ENCODE assay signal across 16 cellular contexts in genomic region chr3:187798126-187798525, GRCh38. TPM values are rescaled to one million over a fixed set of nuclear protein-coding genes. Genes with fewer than 3 reads are reported as not detected.
A peak's percentile ranks its signal among the peaks of the same experiment; 100 is the strongest.
DNase-seq lines count a peak whose midpoint lies in the region; ATAC-seq and TF ChIP-seq lines count a peak whose summit lies in the region.
"Had no signal": no experiment of that assay in that cellular context is flagged by ENCODE, and none has a peak within 500 bp of the region (broad histone marks: within the 10 kb centered on the region; RNA-seq: fewer than 3 reads in every experiment).

No MANE protein-coding gene starts in this region.

- peak overlapping the region; percentile 95 for H3K27ac Mint-ChIP-seq in activated naive CD8-positive, alpha-beta T cell treated with anti-CD3 and anti-CD28 coated beads, Interleukin-2, amount 10 ng/mL, durations not matched to agents 7 days and 5 days

- peaks cover 60% of the 10 kb centered on the region for H3K4me1 Mint-ChIP-seq in activated naive CD8-positive, alpha-beta T cell treated with anti-CD3 and anti-CD28 coated beads, Interleukin-2, amount 10 ng/mL, durations not matched to agents 7 days and 5 days

- peak; percentile 18 for DNase-seq in CD1c-positive myeloid dendritic cell (ENCODE audit: extremely low spot score)
- peak in 1 of 2 experiments; percentile 27 for DNase-seq in HL-60 (ENCODE audit: low read depth in 1 of 2, low spot score in 1 of 2)
- DNase-seq in NOMO-1 (lab: John Stamatoyannopoulos, UW; ENCODE audit: unreplicated experiment in 2 of 2), result peak; percentile 64 to 90
- no peak for DNase-seq in activated naive CD8-positive, alpha-beta T cell treated with anti-CD3 and anti-CD28 coated beads, Interleukin-2, amount 10 ng/mL, durations not matched to agents 7 days and 5 days
- DNase-seq in H4 (ENCODE audit: low spot score), result no peak
- DNase-seq: activated CD8-positive, alpha-beta memory T cell treated with anti-CD3 and anti-CD28 coated beads, Interleukin-2, amount 50 U/mL, for 4 hours; EL; left colon; NCI-H1105; NCI-H526; SHP77; transverse colon had no signal

- ATAC-seq in activated naive CD8-positive, alpha-beta T cell treated with anti-CD3 and anti-CD28 coated beads, Interleukin-2, amount 10 ng/mL, durations not matched to agents 7 days and 5 days (ENCODE audit: low read depth), result no peak
- ATAC-seq in HG02571 (IDR thresholded peaks at IDR 0.05; ENCODE audit: unreplicated experiment) (no peak), GM21367 (IDR thresholded peaks at IDR 0.05; ENCODE audit: unreplicated experiment) (no peak), HG03135 (IDR thresholded peaks at IDR 0.05; ENCODE audit: unreplicated experiment) (no peak)
- ATAC-seq: left colon had no signal

- peak overlapping the region; percentile 27; the same call in 1 of the 2 replicates for H3K27ac ChIP-seq in HL-60 (replicated peaks)
- H3K27ac ChIP-seq: coronary artery, transverse colon had no signal

- H3K27me3 ChIP-seq in HL-60 (ENCODE audit: insufficient read depth, poor library complexity, severe bottlenecking), result no peaks in the 10 kb centered on the region
- H3K27me3 ChIP-seq: transverse colon had no signal

- H3K4me3 Mint-ChIP-seq in activated naive CD8-positive, alpha-beta T cell treated with anti-CD3 and anti-CD28 coated beads, Interleukin-2, amount 10 ng/mL, durations not matched to agents 7 days and 5 days, result peak overlapping the region; percentile 73

- H3K9me3 Mint-ChIP-seq in activated naive CD8-positive, alpha-beta T cell treated with anti-CD3 and anti-CD28 coated beads, Interleukin-2, amount 10 ng/mL, durations not matched to agents 7 days and 5 days, result peaks cover 9% of the 10 kb centered on the region

- TF ChIP-seq CTCF in HL-60 (IDR thresholded peaks at IDR 0.05; ENCODE audit: insufficient read depth, low read length), result no peak

- no peaks in the 10 kb centered on the region for H3K27me3 Mint-ChIP-seq in activated naive CD8-positive, alpha-beta T cell treated with anti-CD3 and anti-CD28 coated beads, Interleukin-2, amount 10 ng/mL, durations not matched to agents 7 days and 5 days

- H3K36me3 Mint-ChIP-seq in activated naive CD8-positive, alpha-beta T cell treated with anti-CD3 and anti-CD28 coated beads, Interleukin-2, amount 10 ng/mL, durations not matched to agents 7 days and 5 days, result peaks cover 30% of the 10 kb centered on the region

- no peak overlapping the region for H3K4me3 ChIP-seq in HL-60 (replicated peaks; ENCODE audit: insufficient read depth, low read length)
- H3K4me3 ChIP-seq: coronary artery, transverse colon had no signal

- POLR2A ChIA-PET in activated naive CD8-positive, alpha-beta T cell treated with anti-CD3 and anti-CD28 coated beads, Interleukin-2, amount 10 ng/mL, durations not matched to agents 7 days and 5 days (lab: Charles Lee), result interaction anchor here (0.6 to 7.4 kb wide), 11 partner anchors 10 to 373 kb away, joined by 3 to 271 read pairs (median 5); partner anchors contain the start of genes BCL6 and LPP

RNA-seq across cellular contexts. Expression of gene BCL6, which starts 52.9 kb away (rescaled TPM):
- total RNA-seq in activated naive CD8-positive, alpha-beta T cell treated with anti-CD3 and anti-CD28 coated beads, Interleukin-2, amount 10 ng/mL, durations not matched to agents 7 days and 5 days, result 10 to 100 TPM; 32.1 to 34.0 TPM
- total RNA-seq in H4 (2014; rRNA removed; shearing (Covaris generic)), result 5.8 and 9.0 TPM in 2 replicates

Comparison
In these comparisons a context has a peak if more than half of its experiments do, and no peak if none do; other contexts are left out.
1. DNase-seq: peak in CD1c-positive myeloid dendritic cell (single experiment) and NOMO-1 (2 of 2); none in activated naive CD8-positive, alpha-beta T cell treated with anti-CD3 and anti-CD28 coated beads, Interleukin-2, amount 10 ng/mL, durations not matched to agents 7 days and 5 days (single experiment) and H4 (single experiment).